8 cellular contexts compared by ENCODE assay signal in genomic region chr2:43595603-43596412, GRCh38. TPM values are rescaled to one million over a fixed set of nuclear protein-coding genes. Genes with fewer than 3 reads are reported as not detected.
DNase-seq lines count a peak whose midpoint lies in the region; ATAC-seq and TF ChIP-seq lines count a peak whose summit lies in the region.

Gene THADA, minus strand, starts transcription at chr2:43596038. Its CDS starts 3,646 bp downstream, at chr2:43592392.

- CTCF ChIA-PET in PC-9 (lab: Charles Lee) = no interaction called here

- H3K27ac Mint-ChIP-seq in activated T-cell treated with anti-CD3 and anti-CD28 coated beads, Interleukin-2, amount 50 U/mL, for 24 hours = peak within 1 kb of the TSS; percentile 99

- peaks cover 42% of the 10 kb centered on the region for H3K4me1 Mint-ChIP-seq in activated T-cell treated with anti-CD3 and anti-CD28 coated beads, Interleukin-2, amount 50 U/mL, for 24 hours (ENCODE audit: low read depth)

- TF ChIP-seq POLR2A in erythroblast (IDR thresholded peaks at IDR 0.05; ENCODE audit: low read length) = peak; percentile 100

- peak within 1 kb of the TSS; percentile 96 for H3K4me3 Mint-ChIP-seq in activated T-cell treated with anti-CD3 and anti-CD28 coated beads, Interleukin-2, amount 50 U/mL, for 24 hours

- peak; percentile 99 for ATAC-seq in GM21619 (IDR thresholded peaks at IDR 0.05; ENCODE audit: unreplicated experiment)

- no peaks in the 10 kb centered on the region for H3K9me3 Mint-ChIP-seq in activated T-cell treated with anti-CD3 and anti-CD28 coated beads, Interleukin-2, amount 50 U/mL, for 24 hours

- H3K36me3 ChIP-seq in PC-9 (ENCODE audit: low read depth) (peaks cover 6% of the 10 kb centered on the region; the same call in 1 of the 2 replicates), mucosa of stomach (ENCODE audit: control insufficient read depth, insufficient read depth, low read length) (no peaks in the 10 kb centered on the region)

- BruUV-seq in PC-9 (replicated peaks; lab: Mats Ljungman, UMichigan) = TSS peak; percentile 78

- H4K20me1 ChIP-seq in PC-9 (ENCODE audit: insufficient read depth) = no peaks in the 10 kb centered on the region

- peaks cover 5% of the 10 kb centered on the region; the same call in 1 of the 2 replicates for H3F3A ChIP-seq in PC-9 (ENCODE audit: insufficient read depth, low read depth)

- H3K9me2 ChIP-seq in PC-9 (ENCODE audit: insufficient read depth) = no peaks in the 10 kb centered on the region

- peak within 1 kb of the TSS; percentile 87 for H3K27ac ChIP-seq in PC-9

- POLR2A ChIA-PET in PC-9 (lab: Charles Lee; ENCODE audit: unreplicated experiment) = interaction anchor here (0.5 to 1.4 kb wide), 9 partner anchors 10 to 1483 kb away, joined by 3 to 16 read pairs (median 4); partner anchors contain the start of gene PLEKHH2

- H3K27me3 Mint-ChIP-seq in activated T-cell treated with anti-CD3 and anti-CD28 coated beads, Interleukin-2, amount 50 U/mL, for 24 hours = no peaks in the 10 kb centered on the region

- H3K9me3 ChIP-seq in PC-9 (ENCODE audit: insufficient read depth, low read depth) = no peaks in the 10 kb centered on the region
- H3K9me3 ChIP-seq in mucosa of stomach (ENCODE audit: control insufficient read depth, low read length) = no peaks in the 10 kb centered on the region

- peak within 1 kb of the TSS; percentile 85 for H3K4me2 ChIP-seq in PC-9

- H3K4me1 ChIP-seq in PC-9 (replicated peaks; ENCODE audit: insufficient read depth) = peaks cover 12% of the 10 kb centered on the region
- peaks cover 7% of the 10 kb centered on the region for H3K4me1 ChIP-seq in mucosa of stomach (ENCODE audit: control insufficient read depth, insufficient read depth, low read length)

- peak within 1 kb of the TSS; percentile 91 for H3K9ac ChIP-seq in mucosa of stomach (ENCODE audit: low read length)

- TF ChIP-seq CTCF in PC-9 (conservative IDR thresholded peaks at IDR 0.05) = no peak

- DNase-seq in DMS153 (lab: John Stamatoyannopoulos, UW) (peak; percentile 97), PC-9 (peak; percentile 98 to 99), erythroblast (lab: John Stamatoyannopoulos, UW) (peak; percentile 99)
- peak; percentile 95 for DNase-seq in Jurkat, Clone E6-1 (ENCODE audit: low read depth, low spot score)
- DNase-seq in activated T-cell treated with anti-CD3 and anti-CD28 coated beads, Interleukin-2, amount 50 U/mL, for 24 hours = peak; percentile 96
- DNase-seq in stimulated activated CD8-positive, alpha-beta memory T cell treated with anti-CD3 and anti-CD28 coated beads, Interleukin-7, amount 100 ng/mL, for 1 hour (ENCODE audit: low read depth in 2 of 2) = peak; percentile 93

- intact Hi-C loops in PC-9 (cut with micrococcal nuclease; ENCODE audit: unreplicated experiment) = no loop called here

- peak within 1 kb of the TSS; percentile 95 for H2AFZ ChIP-seq in PC-9

- peaks cover 31% of the 10 kb centered on the region for H3K79me2 ChIP-seq in PC-9 (ENCODE audit: low read depth)

- peaks cover 49% of the 10 kb centered on the region for H3K36me3 Mint-ChIP-seq in activated T-cell treated with anti-CD3 and anti-CD28 coated beads, Interleukin-2, amount 50 U/mL, for 24 hours (ENCODE audit: low read depth)

- H3K27me3 ChIP-seq in PC-9 (ENCODE audit: insufficient read depth, low read depth) (no peaks in the 10 kb centered on the region), mucosa of stomach (ENCODE audit: control insufficient read depth, insufficient read depth, low read length) (no peaks in the 10 kb centered on the region)

- peak within 1 kb of the TSS; percentile 88 for H3K4me3 ChIP-seq in Jurkat, Clone E6-1 (ENCODE audit: low read length)
- H3K4me3 ChIP-seq in PC-9 (peak within 1 kb of the TSS; percentile 85), mucosa of stomach (ENCODE audit: low read length) (peak within 1 kb of the TSS; percentile 88)

RNA-seq across cellular contexts. Expression of gene THADA, which starts in this region (rescaled TPM):
- polyA plus RNA-seq in Jurkat, Clone E6-1 (2012; ENCODE audit: insufficient read depth, insufficient read length) = 12.0 TPM
- 28.1 and 30.5 TPM in 2 replicates for total RNA-seq in PC-9 (2021)

Comparison
In these comparisons a context has a peak if more than half of its experiments do, and no peak if none do; other contexts are left out.
1. Peak in every context shown above with its lines: DNase-seq, ATAC-seq, H3K4me3 ChIP-seq and H3K27ac ChIP-seq.